Comparison of ENCODE assay signal across 1 cellular context in genomic region chrX:40947276-40947675, GRCh38.
TF ChIP-seq lines count a peak whose summit lies in the region.

No MANE protein-coding gene starts in this region.

TF ChIP-seq in A549, 52 proteins besides CTCF, POLR2A, EP300 and RAD21 (continued from another document):
- no peak for TF ChIP-seq POLR2AphosphoS2 (conservative IDR thresholded peaks at IDR 0.05; ENCODE audit: low read length)
